Comparison of ENCODE assay signal across 1 cellular context in the genomic region with DNA sequence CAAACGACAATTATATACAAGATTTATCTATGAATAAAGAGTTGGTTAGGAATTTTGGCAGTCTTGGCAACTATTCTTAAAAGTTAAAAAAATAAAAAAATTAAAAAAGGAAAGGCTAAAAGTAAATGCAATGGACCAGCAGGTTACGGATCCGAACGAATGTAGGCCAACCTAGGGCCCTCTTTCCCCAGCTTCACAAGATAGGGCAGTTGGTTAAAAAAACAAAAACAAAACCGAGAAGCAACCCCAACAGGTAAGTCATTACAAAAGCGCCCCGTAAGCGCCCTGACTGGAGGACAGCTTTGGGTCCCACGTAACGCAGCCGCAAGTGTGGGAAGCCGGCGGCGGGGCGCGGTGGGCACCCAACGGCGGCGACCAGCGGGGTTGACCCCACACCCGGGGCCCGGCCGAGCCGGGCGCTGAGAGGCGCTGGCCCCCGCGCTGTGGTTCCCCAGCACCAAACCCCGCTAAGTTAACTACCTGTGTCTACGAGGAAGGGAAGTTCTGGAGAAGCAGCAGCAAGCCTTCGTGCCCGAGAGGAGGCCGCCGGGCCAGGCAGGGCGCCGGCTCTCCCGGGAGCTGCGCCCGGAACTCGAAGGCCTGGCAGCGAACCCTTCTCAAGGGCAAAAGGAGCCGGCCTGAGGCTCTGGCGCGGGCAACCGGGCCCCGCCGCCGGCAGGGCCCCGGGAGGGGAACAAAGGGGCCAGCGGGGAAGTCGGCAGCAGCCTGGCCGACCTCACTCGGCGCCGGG.
TF ChIP-seq lines count a peak whose summit lies in the region.

No MANE protein-coding gene starts in this region.

TF ChIP-seq in HepG2, 621 proteins besides CTCF, POLR2A, EP300 and RAD21 (continued from another document and continues in another):
- TF ChIP-seq, protein P1, sequence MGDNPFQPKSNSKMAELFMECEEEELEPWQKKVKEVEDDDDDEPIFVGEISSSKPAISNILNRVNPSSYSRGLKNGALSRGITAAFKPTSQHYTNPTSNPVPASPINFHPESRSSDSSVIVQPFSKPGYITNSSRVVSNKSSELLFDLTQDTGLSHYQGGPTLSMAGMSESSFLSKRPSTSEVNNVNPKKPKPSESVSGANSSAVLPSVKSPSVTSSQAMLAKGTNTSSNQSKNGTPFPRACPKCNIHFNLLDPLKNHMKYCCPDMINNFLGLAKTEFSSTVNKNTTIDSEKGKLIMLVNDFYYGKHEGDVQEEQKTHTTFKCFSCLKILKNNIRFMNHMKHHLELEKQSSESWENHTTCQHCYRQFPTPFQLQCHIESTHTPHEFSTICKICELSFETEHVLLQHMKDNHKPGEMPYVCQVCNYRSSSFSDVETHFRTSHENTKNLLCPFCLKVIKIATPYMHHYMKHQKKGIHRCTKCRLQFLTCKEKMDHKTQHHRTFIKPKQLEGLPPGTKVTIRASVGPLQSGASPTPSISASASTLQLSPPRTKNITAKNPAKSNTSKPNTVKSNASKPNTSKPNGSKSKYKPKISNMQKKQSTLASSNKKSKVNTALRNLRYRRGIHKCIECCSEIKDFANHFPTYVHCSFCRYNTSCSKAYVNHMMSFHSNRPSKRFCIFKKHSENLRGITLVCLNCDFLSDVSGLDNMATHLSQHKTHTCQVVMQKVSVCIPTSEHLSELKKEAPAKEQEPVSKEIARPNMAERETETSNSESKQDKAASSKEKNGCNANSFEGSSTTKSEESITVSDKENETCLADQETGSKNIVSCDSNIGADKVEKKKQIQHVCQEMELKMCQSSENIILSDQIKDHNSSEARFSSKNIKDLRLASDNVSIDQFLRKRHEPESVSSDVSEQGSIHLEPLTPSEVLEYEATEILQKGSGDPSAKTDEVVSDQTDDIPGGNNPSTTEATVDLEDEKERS (CRISPR knock-in tag; IDR thresholded peaks at IDR 0.05): no peak
- TF ChIP-seq MBNL3 (CRISPR knock-in tag; conservative IDR thresholded peaks at IDR 0.05) (no peak), SRSF4 (IDR thresholded peaks at IDR 0.05; ENCODE audit: low read depth, low read length, poor library complexity, severe bottlenecking) (no peak), ZNF10 (CRISPR knock-in tag; IDR thresholded peaks at IDR 0.05; ENCODE audit: borderline replicate concordance, low read depth) (no peak), TAF1 (CRISPR knock-in tag; IDR thresholded peaks at IDR 0.05) (no peak), SIX1 (CRISPR knock-in tag; IDR thresholded peaks at IDR 0.05; ENCODE audit: borderline replicate concordance) (peak; percentile 32; the same call in 1 of the 2 replicates), ARNT2 (CRISPR knock-in tag; IDR thresholded peaks at IDR 0.05; ENCODE audit: low read depth) (no peak), ZNF12 (CRISPR knock-in tag; IDR thresholded peaks at IDR 0.05) (peak; percentile 37; the same call in 1 of the 2 replicates), KLF11 (CRISPR knock-in tag; IDR thresholded peaks at IDR 0.05) (no peak), ZNF570 (CRISPR knock-in tag; IDR thresholded peaks at IDR 0.05; ENCODE audit: borderline replicate concordance) (no peak; the same call in 1 of the 2 replicates), ZNF557 (CRISPR knock-in tag; IDR thresholded peaks at IDR 0.05) (no peak), ATAD3A (CRISPR knock-in tag; IDR thresholded peaks at IDR 0.05) (no peak; the same call in 1 of the 2 replicates), FIP1L1 (IDR thresholded peaks at IDR 0.05; ENCODE audit: borderline replicate concordance, insufficient read depth, low read depth, low read length) (peak; percentile 82; the same call in 1 of the 2 replicates), ZBTB42 (CRISPR knock-in tag; IDR thresholded peaks at IDR 0.05) (no peak), SAFB2 (CRISPR knock-in tag; IDR thresholded peaks at IDR 0.05; ENCODE audit: borderline replicate concordance, low read depth) (no peak), ZFY (CRISPR knock-in tag; IDR thresholded peaks at IDR 0.05) (no peak), ZNF138 (CRISPR knock-in tag; IDR thresholded peaks at IDR 0.05; ENCODE audit: low read depth) (no peak), ETV6 (CRISPR knock-in tag; conservative IDR thresholded peaks at IDR 0.05) (no peak), CAMTA2 (CRISPR knock-in tag; IDR thresholded peaks at IDR 0.05; ENCODE audit: borderline replicate concordance) (no peak), ATRX (CRISPR knock-in tag; IDR thresholded peaks at IDR 0.05; ENCODE audit: borderline replicate concordance) (no peak), ZNF180 (CRISPR knock-in tag; IDR thresholded peaks at IDR 0.05; ENCODE audit: borderline replicate concordance, low read depth) (no peak), ZNF224 (CRISPR knock-in tag; IDR thresholded peaks at IDR 0.05) (0 out of 2 replicates have a peak, but pooled peaks have one; percentile 66), SETDB1 (CRISPR knock-in tag; IDR thresholded peaks at IDR 0.05; ENCODE audit: borderline replicate concordance) (no peak), IRF2 (CRISPR knock-in tag; IDR thresholded peaks at IDR 0.05) (no peak), ZNF781 (CRISPR knock-in tag; IDR thresholded peaks at IDR 0.05; ENCODE audit: borderline replicate concordance, not compliant biosample characterization) (no peak), ZNF292 (CRISPR knock-in tag; IDR thresholded peaks at IDR 0.05; ENCODE audit: borderline replicate concordance, low read depth) (no peak), TCF7L2 (IDR thresholded peaks at IDR 0.05; ENCODE audit: low read depth, low read length) (no peak), HNRNPLL (IDR thresholded peaks at IDR 0.05; ENCODE audit: low read depth, low read length, poor library complexity, severe bottlenecking) (peak; percentile 30), JUN (CRISPR knock-in tag; IDR thresholded peaks at IDR 0.05) (no peak), ZNF629 (CRISPR knock-in tag; conservative IDR thresholded peaks at IDR 0.05) (no peak), HDAC1 (CRISPR knock-in tag; IDR thresholded peaks at IDR 0.05) (no peak; the same call in 1 of the 2 replicates), MLLT10 (CRISPR knock-in tag; IDR thresholded peaks at IDR 0.05) (no peak), RARG (CRISPR knock-in tag; IDR thresholded peaks at IDR 0.05; ENCODE audit: low read depth) (no peak; the same call in 1 of the 2 replicates), NRL (CRISPR knock-in tag; IDR thresholded peaks at IDR 0.05; ENCODE audit: borderline replicate concordance) (no peak), ZFP36L1 (CRISPR knock-in tag; IDR thresholded peaks at IDR 0.05) (no peak)
- TF ChIP-seq, protein P2, sequence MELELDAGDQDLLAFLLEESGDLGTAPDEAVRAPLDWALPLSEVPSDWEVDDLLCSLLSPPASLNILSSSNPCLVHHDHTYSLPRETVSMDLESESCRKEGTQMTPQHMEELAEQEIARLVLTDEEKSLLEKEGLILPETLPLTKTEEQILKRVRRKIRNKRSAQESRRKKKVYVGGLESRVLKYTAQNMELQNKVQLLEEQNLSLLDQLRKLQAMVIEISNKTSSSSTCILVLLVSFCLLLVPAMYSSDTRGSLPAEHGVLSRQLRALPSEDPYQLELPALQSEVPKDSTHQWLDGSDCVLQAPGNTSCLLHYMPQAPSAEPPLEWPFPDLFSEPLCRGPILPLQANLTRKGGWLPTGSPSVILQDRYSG (CRISPR knock-in tag; IDR thresholded peaks at IDR 0.05): no peak
- TF ChIP-seq, protein P3, sequence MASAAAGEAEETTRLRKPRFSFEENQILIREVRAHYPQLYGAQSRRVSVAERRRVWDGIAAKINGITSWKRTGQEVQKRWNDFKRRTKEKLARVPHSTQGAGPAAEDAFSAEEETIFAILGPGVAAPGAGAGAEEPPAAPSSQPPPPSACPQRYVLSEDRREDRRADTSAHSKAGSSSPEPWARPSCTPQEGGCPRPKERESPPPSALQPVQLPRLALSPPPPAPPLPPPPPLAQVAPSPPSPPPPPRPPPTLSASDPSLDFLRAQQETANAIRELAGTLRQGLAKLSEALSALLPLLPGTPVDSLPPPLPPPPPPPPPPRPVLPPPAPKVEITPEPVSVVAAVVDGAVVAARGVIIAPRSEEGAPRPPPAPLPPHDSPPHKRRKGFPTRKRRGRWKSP (CRISPR knock-in tag; IDR thresholded peaks at IDR 0.05): no peak
- TF ChIP-seq, protein P4, sequence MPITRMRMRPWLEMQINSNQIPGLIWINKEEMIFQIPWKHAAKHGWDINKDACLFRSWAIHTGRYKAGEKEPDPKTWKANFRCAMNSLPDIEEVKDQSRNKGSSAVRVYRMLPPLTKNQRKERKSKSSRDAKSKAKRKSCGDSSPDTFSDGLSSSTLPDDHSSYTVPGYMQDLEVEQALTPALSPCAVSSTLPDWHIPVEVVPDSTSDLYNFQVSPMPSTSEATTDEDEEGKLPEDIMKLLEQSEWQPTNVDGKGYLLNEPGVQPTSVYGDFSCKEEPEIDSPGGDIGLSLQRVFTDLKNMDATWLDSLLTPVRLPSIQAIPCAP (CRISPR knock-in tag; IDR thresholded peaks at IDR 0.05; ENCODE audit: low read depth): no peak
- TF ChIP-seq, protein P5, sequence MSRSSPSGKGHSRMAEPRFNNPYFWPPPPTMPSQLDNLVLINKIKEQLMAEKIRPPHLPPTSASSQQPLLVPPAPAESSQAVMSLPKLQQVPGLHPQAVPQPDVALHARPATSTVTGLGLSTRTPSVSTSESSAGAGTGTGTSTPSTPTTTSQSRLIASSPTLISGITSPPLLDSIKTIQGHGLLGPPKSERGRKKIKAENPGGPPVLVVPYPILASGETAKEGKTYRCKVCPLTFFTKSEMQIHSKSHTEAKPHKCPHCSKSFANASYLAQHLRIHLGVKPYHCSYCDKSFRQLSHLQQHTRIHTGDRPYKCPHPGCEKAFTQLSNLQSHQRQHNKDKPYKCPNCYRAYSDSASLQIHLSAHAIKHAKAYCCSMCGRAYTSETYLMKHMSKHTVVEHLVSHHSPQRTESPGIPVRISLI (CRISPR knock-in tag; IDR thresholded peaks at IDR 0.05; ENCODE audit: borderline replicate concordance): no peak
- TF ChIP-seq, protein P6, sequence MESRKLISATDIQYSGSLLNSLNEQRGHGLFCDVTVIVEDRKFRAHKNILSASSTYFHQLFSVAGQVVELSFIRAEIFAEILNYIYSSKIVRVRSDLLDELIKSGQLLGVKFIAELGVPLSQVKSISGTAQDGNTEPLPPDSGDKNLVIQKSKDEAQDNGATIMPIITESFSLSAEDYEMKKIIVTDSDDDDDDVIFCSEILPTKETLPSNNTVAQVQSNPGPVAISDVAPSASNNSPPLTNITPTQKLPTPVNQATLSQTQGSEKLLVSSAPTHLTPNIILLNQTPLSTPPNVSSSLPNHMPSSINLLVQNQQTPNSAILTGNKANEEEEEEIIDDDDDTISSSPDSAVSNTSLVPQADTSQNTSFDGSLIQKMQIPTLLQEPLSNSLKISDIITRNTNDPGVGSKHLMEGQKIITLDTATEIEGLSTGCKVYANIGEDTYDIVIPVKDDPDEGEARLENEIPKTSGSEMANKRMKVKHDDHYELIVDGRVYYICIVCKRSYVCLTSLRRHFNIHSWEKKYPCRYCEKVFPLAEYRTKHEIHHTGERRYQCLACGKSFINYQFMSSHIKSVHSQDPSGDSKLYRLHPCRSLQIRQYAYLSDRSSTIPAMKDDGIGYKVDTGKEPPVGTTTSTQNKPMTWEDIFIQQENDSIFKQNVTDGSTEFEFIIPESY (CRISPR knock-in tag; IDR thresholded peaks at IDR 0.05): no peak
- TF ChIP-seq, protein P7, sequence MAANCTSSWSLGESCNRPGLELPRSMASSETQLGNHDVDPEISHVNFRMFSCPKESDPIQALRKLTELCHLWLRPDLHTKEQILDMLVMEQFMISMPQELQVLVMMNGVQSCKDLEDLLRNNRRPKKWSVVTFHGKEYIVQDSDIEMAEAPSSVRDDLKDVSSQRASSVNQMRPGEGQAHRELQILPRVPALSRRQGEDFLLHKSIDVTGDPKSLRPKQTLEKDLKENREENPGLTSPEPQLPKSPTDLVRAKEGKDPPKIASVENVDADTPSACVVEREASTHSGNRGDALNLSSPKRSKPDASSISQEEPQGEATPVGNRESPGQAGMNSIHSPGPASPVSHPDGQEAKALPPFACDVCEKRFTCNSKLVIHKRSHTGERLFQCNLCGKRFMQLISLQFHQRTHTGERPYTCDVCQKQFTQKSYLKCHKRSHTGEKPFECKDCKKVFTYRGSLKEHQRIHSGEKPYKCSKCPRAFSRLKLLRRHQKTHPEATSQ (CRISPR knock-in tag; IDR thresholded peaks at IDR 0.05; ENCODE audit: borderline replicate concordance): no peak
- TF ChIP-seq, protein P8, sequence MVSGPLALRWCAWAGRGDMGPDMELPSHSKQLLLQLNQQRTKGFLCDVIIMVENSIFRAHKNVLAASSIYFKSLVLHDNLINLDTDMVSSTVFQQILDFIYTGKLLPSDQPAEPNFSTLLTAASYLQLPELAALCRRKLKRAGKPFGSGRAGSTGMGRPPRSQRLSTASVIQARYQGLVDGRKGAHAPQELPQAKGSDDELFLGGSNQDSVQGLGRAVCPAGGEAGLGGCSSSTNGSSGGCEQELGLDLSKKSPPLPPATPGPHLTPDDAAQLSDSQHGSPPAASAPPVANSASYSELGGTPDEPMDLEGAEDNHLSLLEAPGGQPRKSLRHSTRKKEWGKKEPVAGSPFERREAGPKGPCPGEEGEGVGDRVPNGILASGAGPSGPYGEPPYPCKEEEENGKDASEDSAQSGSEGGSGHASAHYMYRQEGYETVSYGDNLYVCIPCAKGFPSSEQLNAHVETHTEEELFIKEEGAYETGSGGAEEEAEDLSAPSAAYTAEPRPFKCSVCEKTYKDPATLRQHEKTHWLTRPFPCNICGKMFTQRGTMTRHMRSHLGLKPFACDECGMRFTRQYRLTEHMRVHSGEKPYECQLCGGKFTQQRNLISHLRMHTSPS (CRISPR knock-in tag; IDR thresholded peaks at IDR 0.05; ENCODE audit: low read depth): no peak
- TF ChIP-seq, protein P9, sequence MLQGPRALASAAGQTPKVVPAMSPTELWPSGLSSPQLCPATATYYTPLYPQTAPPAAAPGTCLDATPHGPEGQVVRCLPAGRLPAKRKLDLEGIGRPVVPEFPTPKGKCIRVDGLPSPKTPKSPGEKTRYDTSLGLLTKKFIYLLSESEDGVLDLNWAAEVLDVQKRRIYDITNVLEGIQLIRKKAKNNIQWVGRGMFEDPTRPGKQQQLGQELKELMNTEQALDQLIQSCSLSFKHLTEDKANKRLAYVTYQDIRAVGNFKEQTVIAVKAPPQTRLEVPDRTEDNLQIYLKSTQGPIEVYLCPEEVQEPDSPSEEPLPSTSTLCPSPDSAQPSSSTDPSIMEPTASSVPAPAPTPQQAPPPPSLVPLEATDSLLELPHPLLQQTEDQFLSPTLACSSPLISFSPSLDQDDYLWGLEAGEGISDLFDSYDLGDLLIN (CRISPR knock-in tag; IDR thresholded peaks at IDR 0.05; ENCODE audit: borderline replicate concordance): no peak
- TF ChIP-seq, protein P10, sequence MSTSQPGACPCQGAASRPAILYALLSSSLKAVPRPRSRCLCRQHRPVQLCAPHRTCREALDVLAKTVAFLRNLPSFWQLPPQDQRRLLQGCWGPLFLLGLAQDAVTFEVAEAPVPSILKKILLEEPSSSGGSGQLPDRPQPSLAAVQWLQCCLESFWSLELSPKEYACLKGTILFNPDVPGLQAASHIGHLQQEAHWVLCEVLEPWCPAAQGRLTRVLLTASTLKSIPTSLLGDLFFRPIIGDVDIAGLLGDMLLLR (CRISPR knock-in tag; IDR thresholded peaks at IDR 0.05): no peak
- TF ChIP-seq, protein P11, sequence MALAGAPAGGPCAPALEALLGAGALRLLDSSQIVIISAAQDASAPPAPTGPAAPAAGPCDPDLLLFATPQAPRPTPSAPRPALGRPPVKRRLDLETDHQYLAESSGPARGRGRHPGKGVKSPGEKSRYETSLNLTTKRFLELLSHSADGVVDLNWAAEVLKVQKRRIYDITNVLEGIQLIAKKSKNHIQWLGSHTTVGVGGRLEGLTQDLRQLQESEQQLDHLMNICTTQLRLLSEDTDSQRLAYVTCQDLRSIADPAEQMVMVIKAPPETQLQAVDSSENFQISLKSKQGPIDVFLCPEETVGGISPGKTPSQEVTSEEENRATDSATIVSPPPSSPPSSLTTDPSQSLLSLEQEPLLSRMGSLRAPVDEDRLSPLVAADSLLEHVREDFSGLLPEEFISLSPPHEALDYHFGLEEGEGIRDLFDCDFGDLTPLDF (CRISPR knock-in tag; IDR thresholded peaks at IDR 0.05): no peak
